17 cellular contexts compared by ENCODE assay signal in the genomic region with DNA sequence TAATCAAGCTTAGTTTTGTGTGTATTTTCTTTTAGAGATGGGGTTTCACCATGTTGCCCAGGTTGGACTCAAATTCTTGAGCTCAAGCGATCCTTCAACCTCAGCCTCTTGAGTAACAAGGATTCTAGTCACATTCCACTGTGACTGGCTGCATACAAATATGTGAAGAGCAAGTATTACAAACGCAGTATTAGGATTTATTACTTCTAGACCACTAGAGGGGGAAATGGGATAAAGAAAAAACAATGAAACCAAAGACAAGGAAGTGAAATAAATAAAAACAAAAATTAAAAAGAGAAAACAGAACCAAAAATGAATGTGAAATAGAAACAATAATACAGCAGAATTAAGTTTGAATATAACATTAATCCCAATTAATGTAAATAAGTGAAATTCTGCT.
DNase-seq lines count a peak whose midpoint lies in the region; ATAC-seq, FAIRE-seq and TF ChIP-seq lines count a peak whose summit lies in the region.
"Had no signal": no experiment of that assay in that cellular context is flagged by ENCODE, and none has a peak within 500 bp of the region (broad histone marks: within the 10 kb centered on the region; RNA-seq: fewer than 3 reads in every experiment).

No MANE protein-coding gene starts in this region.

- H3K9ac ChIP-seq in DND-41 (ENCODE audit: low read depth, low read length), result no peak overlapping the region
- H3K9ac ChIP-seq in HepG2 (ENCODE audit: insufficient read depth, low read depth, low read length), result no peak overlapping the region

- no peaks in the 10 kb centered on the region for H4K20me1 ChIP-seq in DND-41 (ENCODE audit: insufficient read depth, low read length)
- no peaks in the 10 kb centered on the region for H4K20me1 ChIP-seq in HepG2 (ENCODE audit: insufficient read depth, low read length)

- 2% methylated on average over 2 of the region's 2 CpGs for WGBS in HepG2 (ENCODE audit: low lambda C conversion rate)
- 47% methylated on average over 2 of the region's 2 CpGs for WGBS in prostate gland

- no TSS peak for BruUV-seq in HepG2 (replicated peaks; lab: Mats Ljungman, UMichigan)

- H3K4me2 ChIP-seq in DND-41 (ENCODE audit: insufficient read depth, low read length) (no peak overlapping the region), HepG2 (ENCODE audit: low read depth, low read length) (no peak overlapping the region)
- H3K4me2 ChIP-seq: GM23338 had no signal

- FAIRE-seq in HepG2 (lab: Jason Lieb, UNC), result no peak
- FAIRE-seq: D721Med had no signal

- in situ Hi-C loops in SK-MEL-5 (cut with HindIII; ENCODE audit: low pct_unique_long_range_greater_than_20kb, low sequenced_read_pairs) (no loop called here), HepG2 (cut with HindIII; ENCODE audit: extremely low pct_ligation_motif_present, low pct_unique_long_range_greater_than_20kb) (no loop called here)

- H3K4me1 ChIP-seq in DND-41 (ENCODE audit: insufficient read depth, low read length) (no peaks in the 10 kb centered on the region), HepG2 (ENCODE audit: insufficient read depth, low read length) (no peaks in the 10 kb centered on the region), prostate gland (replicated peaks) (no peaks in the 10 kb centered on the region)
- H3K4me1 ChIP-seq: lower lobe of right lung, transverse colon had no signal

- no peak overlapping the region for H3K4me3 ChIP-seq in DND-41 (ENCODE audit: low read depth in 1 of 2, low read length in 2 of 2)
- no peak overlapping the region for H3K4me3 ChIP-seq in HepG2 (replicated peaks in 1 of 3; ENCODE audit: insufficient read depth in 1 of 3, low read depth in 2 of 3, low read length in 3 of 3)
- H3K4me3 ChIP-seq in prostate gland, result no peak overlapping the region
- H3K4me3 ChIP-seq: GM23338, lower lobe of right lung, transverse colon had no signal

- TF ChIP-seq POLR2A in HepG2 (IDR thresholded peaks at IDR 0.05; ENCODE audit: insufficient read depth in 1 of 2, low read depth in 2 of 2, low read length in 2 of 2) (no peak), prostate gland (IDR thresholded peaks at IDR 0.05) (no peak)

- no peak for ATAC-seq in DND-41 (ENCODE audit: insufficient read depth, low read depth)
- ATAC-seq in HepG2, result peak; percentile 54; the same call in 1 of the 3 replicates
- ATAC-seq: GM23338, lower lobe of right lung had no signal

- H3K27ac ChIP-seq in DND-41 (ENCODE audit: low read length), result no peak overlapping the region
- H3K27ac ChIP-seq in HepG2 (ENCODE audit: extremely low read length, insufficient read depth, low read length), result no peak overlapping the region
- H3K27ac ChIP-seq in prostate gland, result no peak overlapping the region
- H3K27ac ChIP-seq: lower lobe of right lung, transverse colon had no signal

- CTCF ChIA-PET in HepG2 (lab: Yijun Ruan, JAX; ENCODE audit: low intra/inter-chr PET ratio, low total read pairs), result no interaction called here

- intact Hi-C loops in HepG2 (cut with micrococcal nuclease; ENCODE audit: unreplicated experiment), result loop anchor here (2.0 kb wide), 1 partner anchor 61 kb away; no protein-coding TSS in a partner anchor
- intact Hi-C loops in prostate gland (cut with DNase I), result no loop called here

- H3K9me3 ChIP-seq in DND-41 (ENCODE audit: insufficient read depth, low read length, severe bottlenecking), result no peaks in the 10 kb centered on the region
- H3K9me3 ChIP-seq in HepG2 (ENCODE audit: low read length), result no peaks in the 10 kb centered on the region
- H3K9me3 ChIP-seq in prostate gland, result no peaks in the 10 kb centered on the region
- H3K9me3 ChIP-seq: lower lobe of right lung, transverse colon had no signal

- no peaks in the 10 kb centered on the region for H3K27me3 ChIP-seq in DND-41 (ENCODE audit: insufficient read depth, low read length, poor library complexity)
- no peaks in the 10 kb centered on the region for H3K27me3 ChIP-seq in HepG2 (ENCODE audit: control insufficient read depth in 1 of 2, insufficient read depth in 2 of 2, low read length in 2 of 2)
- H3K27me3 ChIP-seq in prostate gland (replicated peaks; ENCODE audit: insufficient read depth), result no peaks in the 10 kb centered on the region
- H3K27me3 ChIP-seq: transverse colon had no signal

- TF ChIP-seq EP300 in HepG2 (IDR thresholded peaks at IDR 0.05; ENCODE audit: low read depth in 2 of 2, low read length in 2 of 2), result no peak
- no peak for TF ChIP-seq EP300 in HepG2 (CRISPR knock-in tag; IDR thresholded peaks at IDR 0.05; ENCODE audit: borderline replicate concordance)

- H3K79me2 ChIP-seq in DND-41 (ENCODE audit: insufficient read depth, low read length) (no peaks in the 10 kb centered on the region), HepG2 (ENCODE audit: insufficient read depth, low read length) (no peaks in the 10 kb centered on the region)

- POLR2A ChIA-PET in HepG2 (lab: Yijun Ruan, JAX), result no interaction called here

- TF ChIP-seq RAD21 in HepG2 (CRISPR knock-in tag; IDR thresholded peaks at IDR 0.05), result no peak

- TF ChIP-seq CTCF in DND-41 (IDR thresholded peaks at IDR 0.05; ENCODE audit: borderline replicate concordance, extremely low read depth, low read length, poor library complexity, severe bottlenecking) (peak; percentile 31), HepG2 (CRISPR knock-in tag; IDR thresholded peaks at IDR 0.05) (peak; percentile 14; the same call in 1 of the 2 replicates), prostate gland (IDR thresholded peaks at IDR 0.05) (no peak)

- H2AFZ ChIP-seq in DND-41 (ENCODE audit: low read depth, low read length) (no peak overlapping the region), HepG2 (ENCODE audit: low read length) (no peak overlapping the region)
- H2AFZ ChIP-seq: GM23338 had no signal

- no peaks in the 10 kb centered on the region for H3K36me3 ChIP-seq in DND-41 (ENCODE audit: insufficient read depth, low read length)
- no peaks in the 10 kb centered on the region for H3K36me3 ChIP-seq in HepG2 (replicated peaks in 1 of 2; ENCODE audit: control insufficient read depth in 1 of 2, insufficient read depth in 2 of 2, low read length in 2 of 2)
- H3K36me3 ChIP-seq in prostate gland, result no peaks in the 10 kb centered on the region
- H3K36me3 ChIP-seq: lower lobe of right lung, transverse colon had no signal

- DNase-seq in DND-41 (no peak), Kasumi-1 (lab: John Stamatoyannopoulos, UW) (peak; percentile 58 to 66), SK-MEL-5 (ENCODE audit: low read depth, low spot score) (peak; percentile 33), HepG2 (ENCODE audit: low spot score) (no peak), prostate gland (ENCODE audit: low spot score) (no peak), NCI-H2171 (lab: John Stamatoyannopoulos, UW) (no peak)
- DNase-seq in stimulated activated CD4-positive, alpha-beta T cell treated with anti-CD3 and anti-CD28 coated beads, Interleukin-4, amount 100 ng/mL, for 1 hour, result no peak
- DNase-seq: activated CD8-positive, alpha-beta memory T cell treated with anti-CD3 and anti-CD28 coated beads for 24 hours; activated naive CD4-positive, alpha-beta T cell treated with Interleukin-2 at 50 U/mL for 16 hours; central memory CD4-positive, alpha-beta T cell; lower lobe of right lung; NCI-H1417 treated with DMSO at 0.1 percent for 48 hours; NK-92 treated with Interleukin-12 subunit alpha and Interleukin-12 subunit beta, amount 100 ng/mL, for 24 hours; T1000; transverse colon had no signal

TF ChIP-seq in HepG2, 621 proteins besides CTCF, POLR2A, EP300 and RAD21:
- TF ChIP-seq, protein P1, sequence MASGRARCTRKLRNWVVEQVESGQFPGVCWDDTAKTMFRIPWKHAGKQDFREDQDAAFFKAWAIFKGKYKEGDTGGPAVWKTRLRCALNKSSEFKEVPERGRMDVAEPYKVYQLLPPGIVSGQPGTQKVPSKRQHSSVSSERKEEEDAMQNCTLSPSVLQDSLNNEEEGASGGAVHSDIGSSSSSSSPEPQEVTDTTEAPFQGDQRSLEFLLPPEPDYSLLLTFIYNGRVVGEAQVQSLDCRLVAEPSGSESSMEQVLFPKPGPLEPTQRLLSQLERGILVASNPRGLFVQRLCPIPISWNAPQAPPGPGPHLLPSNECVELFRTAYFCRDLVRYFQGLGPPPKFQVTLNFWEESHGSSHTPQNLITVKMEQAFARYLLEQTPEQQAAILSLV (CRISPR knock-in tag; IDR thresholded peaks at IDR 0.05; ENCODE audit: borderline replicate concordance), result no peak
- peak; percentile 49 for TF ChIP-seq STAG1 (CRISPR knock-in tag; IDR thresholded peaks at IDR 0.05)

Comparison
In these comparisons a context has a peak if more than half of its experiments do, and no peak if none do; other contexts are left out.
1. DNase-seq: peak in Kasumi-1 (2 of 2) and SK-MEL-5 (single experiment); none in DND-41 (single experiment), HepG2 (single experiment), prostate gland (single experiment), NCI-H2171 (single experiment) and stimulated activated CD4-positive, alpha-beta T cell treated with anti-CD3 and anti-CD28 coated beads, Interleukin-4, amount 100 ng/mL, for 1 hour (single experiment).
2. CTCF ChIP-seq: peak in DND-41 (single experiment) and HepG2 (single experiment); none in prostate gland (0 of 4).